ENCODE assay signal across 1 cellular context in the genomic region with DNA sequence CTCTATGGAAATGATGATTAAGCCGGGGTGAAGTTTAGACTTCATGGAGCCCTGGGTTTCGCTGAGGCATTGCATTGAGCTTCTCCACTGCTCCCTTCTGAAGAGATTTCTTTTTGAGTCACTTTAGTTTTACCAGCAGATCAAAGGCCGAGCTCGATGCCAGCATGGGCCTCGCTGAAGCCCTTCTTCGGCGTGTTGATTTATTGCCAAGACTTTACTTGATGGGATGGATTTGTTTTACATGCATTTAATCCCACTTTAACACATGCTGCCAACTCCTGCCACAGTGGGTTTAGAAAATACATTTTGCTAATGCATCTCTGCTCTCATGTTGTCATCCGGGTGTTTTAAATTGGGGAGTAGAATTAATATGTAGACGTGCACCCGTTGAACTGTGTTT.
TF ChIP-seq lines count a peak whose summit lies in the region.

No MANE protein-coding gene starts in this region.

TF ChIP-seq in WTC11, 78 proteins besides CTCF, POLR2A, EP300 and RAD21 (continued from another document):
- TF ChIP-seq, protein P1, sequence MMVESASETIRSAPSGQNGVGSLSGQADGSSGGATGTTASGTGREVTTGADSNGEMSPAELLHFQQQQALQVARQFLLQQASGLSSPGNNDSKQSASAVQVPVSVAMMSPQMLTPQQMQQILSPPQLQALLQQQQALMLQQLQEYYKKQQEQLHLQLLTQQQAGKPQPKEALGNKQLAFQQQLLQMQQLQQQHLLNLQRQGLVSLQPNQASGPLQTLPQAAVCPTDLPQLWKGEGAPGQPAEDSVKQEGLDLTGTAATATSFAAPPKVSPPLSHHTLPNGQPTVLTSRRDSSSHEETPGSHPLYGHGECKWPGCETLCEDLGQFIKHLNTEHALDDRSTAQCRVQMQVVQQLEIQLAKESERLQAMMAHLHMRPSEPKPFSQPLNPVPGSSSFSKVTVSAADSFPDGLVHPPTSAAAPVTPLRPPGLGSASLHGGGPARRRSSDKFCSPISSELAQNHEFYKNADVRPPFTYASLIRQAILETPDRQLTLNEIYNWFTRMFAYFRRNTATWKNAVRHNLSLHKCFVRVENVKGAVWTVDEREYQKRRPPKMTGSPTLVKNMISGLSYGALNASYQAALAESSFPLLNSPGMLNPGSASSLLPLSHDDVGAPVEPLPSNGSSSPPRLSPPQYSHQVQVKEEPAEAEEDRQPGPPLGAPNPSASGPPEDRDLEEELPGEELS (CRISPR knock-in tag; IDR thresholded peaks at IDR 0.05), result no peak
- no peak for TF ChIP-seq GABPB1 (CRISPR knock-in tag; IDR thresholded peaks at IDR 0.05)
- no peak for TF ChIP-seq GTF2I (CRISPR knock-in tag; conservative IDR thresholded peaks at IDR 0.05)
- no peak for TF ChIP-seq TEAD1 (CRISPR knock-in tag; IDR thresholded peaks at IDR 0.05)
- TF ChIP-seq, protein P2, sequence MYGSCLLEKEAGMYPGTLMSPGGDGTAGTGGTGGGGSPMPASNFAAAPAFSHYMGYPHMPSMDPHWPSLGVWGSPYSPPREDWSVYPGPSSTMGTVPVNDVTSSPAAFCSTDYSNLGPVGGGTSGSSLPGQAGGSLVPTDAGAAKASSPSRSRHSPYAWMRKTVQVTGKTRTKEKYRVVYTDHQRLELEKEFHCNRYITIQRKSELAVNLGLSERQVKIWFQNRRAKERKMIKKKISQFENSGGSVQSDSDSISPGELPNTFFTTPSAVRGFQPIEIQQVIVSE (CRISPR knock-in tag; IDR thresholded peaks at IDR 0.05; ENCODE audit: borderline replicate concordance), result no peak
- no peak for TF ChIP-seq EMX1 (CRISPR knock-in tag; IDR thresholded peaks at IDR 0.05)
- no peak for TF ChIP-seq ELF4 (CRISPR knock-in tag; IDR thresholded peaks at IDR 0.05; ENCODE audit: low read depth)
- TF ChIP-seq, protein P3, sequence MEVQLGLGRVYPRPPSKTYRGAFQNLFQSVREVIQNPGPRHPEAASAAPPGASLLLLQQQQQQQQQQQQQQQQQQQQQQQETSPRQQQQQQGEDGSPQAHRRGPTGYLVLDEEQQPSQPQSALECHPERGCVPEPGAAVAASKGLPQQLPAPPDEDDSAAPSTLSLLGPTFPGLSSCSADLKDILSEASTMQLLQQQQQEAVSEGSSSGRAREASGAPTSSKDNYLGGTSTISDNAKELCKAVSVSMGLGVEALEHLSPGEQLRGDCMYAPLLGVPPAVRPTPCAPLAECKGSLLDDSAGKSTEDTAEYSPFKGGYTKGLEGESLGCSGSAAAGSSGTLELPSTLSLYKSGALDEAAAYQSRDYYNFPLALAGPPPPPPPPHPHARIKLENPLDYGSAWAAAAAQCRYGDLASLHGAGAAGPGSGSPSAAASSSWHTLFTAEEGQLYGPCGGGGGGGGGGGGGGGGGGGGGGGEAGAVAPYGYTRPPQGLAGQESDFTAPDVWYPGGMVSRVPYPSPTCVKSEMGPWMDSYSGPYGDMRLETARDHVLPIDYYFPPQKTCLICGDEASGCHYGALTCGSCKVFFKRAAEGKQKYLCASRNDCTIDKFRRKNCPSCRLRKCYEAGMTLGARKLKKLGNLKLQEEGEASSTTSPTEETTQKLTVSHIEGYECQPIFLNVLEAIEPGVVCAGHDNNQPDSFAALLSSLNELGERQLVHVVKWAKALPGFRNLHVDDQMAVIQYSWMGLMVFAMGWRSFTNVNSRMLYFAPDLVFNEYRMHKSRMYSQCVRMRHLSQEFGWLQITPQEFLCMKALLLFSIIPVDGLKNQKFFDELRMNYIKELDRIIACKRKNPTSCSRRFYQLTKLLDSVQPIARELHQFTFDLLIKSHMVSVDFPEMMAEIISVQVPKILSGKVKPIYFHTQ (CRISPR knock-in tag; IDR thresholded peaks at IDR 0.05), result no peak
- no peak for TF ChIP-seq NR1H2 (CRISPR knock-in tag; IDR thresholded peaks at IDR 0.05)
